Comparison of ENCODE assay signal across 8 cellular contexts in the genomic region with DNA sequence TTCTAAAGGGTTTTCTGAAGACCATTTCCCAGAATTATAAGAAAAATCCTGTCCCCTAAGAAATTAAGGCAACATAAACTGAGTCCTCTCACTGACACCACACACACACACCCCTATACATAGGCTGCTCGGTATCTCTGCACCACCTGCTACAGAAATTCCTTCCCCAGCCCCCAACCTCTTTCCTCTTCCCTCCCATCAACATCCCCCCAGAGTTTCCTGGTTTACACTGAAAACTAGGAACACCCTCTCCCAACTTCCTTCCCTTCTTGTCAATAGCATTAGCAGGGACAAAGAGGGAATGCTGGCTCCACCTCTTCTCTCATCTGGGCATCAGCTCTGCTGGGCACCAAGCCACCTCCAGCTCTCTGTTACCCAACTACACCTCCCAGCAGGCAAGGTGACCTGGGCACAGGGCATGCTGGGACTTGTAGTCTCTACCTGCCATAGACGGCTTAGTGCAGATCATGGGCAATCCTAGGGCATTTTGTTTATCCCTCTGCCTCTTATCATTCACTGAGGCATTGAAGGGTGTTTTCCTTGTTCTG. TPM values are rescaled to one million over a fixed set of nuclear protein-coding genes. Genes with fewer than 3 reads are reported as not detected.
DNase-seq lines count a peak whose midpoint lies in the region; ATAC-seq and TF ChIP-seq lines count a peak whose summit lies in the region.

No MANE protein-coding gene starts in this region.

- H3K4me3 Mint-ChIP-seq in activated T-cell treated with anti-CD3 and anti-CD28 coated beads, Interleukin-2, amount 50 U/mL, for 72 hours: peak overlapping the region in 1 of 2 donors; percentile 0
- H3K4me3 Mint-ChIP-seq in natural killer cell treated with Interleukin-12 subunit alpha and Interleukin-12 subunit beta and Interleukin-15 and Interleukin-18, amount 100 ng/mL, for 72 hours: no peak overlapping the region

- H3K9me3 ChIP-seq in fibroblast of lung (ENCODE audit: control insufficient read depth, insufficient read depth, low read depth, low read length) (no peaks in the 10 kb centered on the region), suprapubic skin (no peaks in the 10 kb centered on the region)

- H3K27me3 Mint-ChIP-seq in activated T-cell treated with anti-CD3 and anti-CD28 coated beads, Interleukin-2, amount 50 U/mL, for 72 hours (ENCODE audit: low read depth): no peaks in the 10 kb centered on the region
- H3K27me3 Mint-ChIP-seq in natural killer cell treated with Interleukin-12 subunit alpha and Interleukin-12 subunit beta and Interleukin-15 and Interleukin-18, amount 100 ng/mL, for 72 hours: peaks cover 0 to 6% of the 10 kb centered on the region in 2 donors

- H3K79me2 ChIP-seq in fibroblast of lung (ENCODE audit: control insufficient read depth, insufficient read depth, low read length): peaks cover 96% of the 10 kb centered on the region

- 13% methylated on average over 2 of the region's 2 CpGs for WGBS in suprapubic skin

- TF ChIP-seq CTCF in fibroblast of lung (conservative IDR thresholded peaks at IDR 0.05 in 1 of 2, IDR thresholded peaks at IDR 0.05 in 1 of 2; ENCODE audit: low read depth in 1 of 2, low read length in 2 of 2) (no peak), suprapubic skin (IDR thresholded peaks at IDR 0.05) (no peak)

- H2AFZ ChIP-seq in fibroblast of lung (ENCODE audit: low read length): no peak overlapping the region

- H3K4me2 ChIP-seq in fibroblast of lung (ENCODE audit: extremely low read depth, insufficient read depth, low read length): peak overlapping the region; percentile 38

- H3K27ac ChIP-seq in fibroblast of lung (ENCODE audit: insufficient read depth, low read length) (peak overlapping the region; percentile 35), suprapubic skin (peak overlapping the region; percentile 87)

- ATAC-seq in HG02798 (IDR thresholded peaks at IDR 0.05; ENCODE audit: poor library complexity, unreplicated experiment): peak; percentile 61
- ATAC-seq in activated T-cell treated with anti-CD3 and anti-CD28 coated beads, Interleukin-2, amount 50 U/mL, for 72 hours (replicated peaks in 1 of 2): peak; percentile 67 to 79
- ATAC-seq in natural killer cell treated with Interleukin-12 subunit alpha and Interleukin-12 subunit beta and Interleukin-15 and Interleukin-18, amount 100 ng/mL, for 72 hours: peak; percentile 69 to 76
- ATAC-seq in HG03095 (IDR thresholded peaks at IDR 0.05; ENCODE audit: unreplicated experiment): no peak

- H3K36me3 Mint-ChIP-seq in activated T-cell treated with anti-CD3 and anti-CD28 coated beads, Interleukin-2, amount 50 U/mL, for 72 hours (ENCODE audit: insufficient read depth in 2 of 2): no peaks in the 10 kb centered on the region
- H3K36me3 Mint-ChIP-seq in natural killer cell treated with Interleukin-12 subunit alpha and Interleukin-12 subunit beta and Interleukin-15 and Interleukin-18, amount 100 ng/mL, for 72 hours: no peaks in the 10 kb centered on the region

- H3K27ac Mint-ChIP-seq in activated T-cell treated with anti-CD3 and anti-CD28 coated beads, Interleukin-2, amount 50 U/mL, for 72 hours: no peak overlapping the region
- H3K27ac Mint-ChIP-seq in natural killer cell treated with Interleukin-12 subunit alpha and Interleukin-12 subunit beta and Interleukin-15 and Interleukin-18, amount 100 ng/mL, for 72 hours: peak overlapping the region; percentile 31 to 34

- H4K20me1 ChIP-seq in fibroblast of lung (ENCODE audit: control insufficient read depth, extremely low read depth, insufficient read depth, low read length): peaks cover 2% of the 10 kb centered on the region

- peaks cover 28% of the 10 kb centered on the region for H3K4me1 Mint-ChIP-seq in activated T-cell treated with anti-CD3 and anti-CD28 coated beads, Interleukin-2, amount 50 U/mL, for 72 hours (ENCODE audit: low read depth)
- H3K4me1 Mint-ChIP-seq in natural killer cell treated with Interleukin-12 subunit alpha and Interleukin-12 subunit beta and Interleukin-15 and Interleukin-18, amount 100 ng/mL, for 72 hours (ENCODE audit: low read depth in 2 of 2): peaks cover 5 to 14% of the 10 kb centered on the region in 2 donors

- peak; percentile 39 for DNase-seq in CD1c-positive myeloid dendritic cell (ENCODE audit: extremely low spot score)
- DNase-seq in NCI-H82 treated with DMSO at 0.1 percent for 48 hours (lab: John Stamatoyannopoulos, UW; ENCODE audit: unreplicated experiment): peak; percentile 71
- DNase-seq in activated T-cell treated with anti-CD3 and anti-CD28 coated beads, Interleukin-2, amount 50 U/mL, for 72 hours: peak; percentile 61 to 62
- peak; percentile 50 to 65 for DNase-seq in fibroblast of lung (ENCODE audit: low read depth in 2 of 2)
- no peak for DNase-seq in natural killer cell treated with Interleukin-12 subunit alpha and Interleukin-12 subunit beta and Interleukin-15 and Interleukin-18, amount 100 ng/mL, for 72 hours (ENCODE audit: low spot score)
- peak; percentile 90 to 93 for DNase-seq in suprapubic skin (ENCODE audit: low spot score in 2 of 2)

- H3K27me3 ChIP-seq in fibroblast of lung (ENCODE audit: control insufficient read depth, insufficient read depth, low read length) (no peaks in the 10 kb centered on the region), suprapubic skin (no peaks in the 10 kb centered on the region)

- H3K36me3 ChIP-seq in fibroblast of lung (ENCODE audit: control insufficient read depth, insufficient read depth, low read length) (peaks cover 27% of the 10 kb centered on the region), suprapubic skin (peaks cover 28% of the 10 kb centered on the region)

- no peak overlapping the region for H3K9ac ChIP-seq in fibroblast of lung (ENCODE audit: insufficient read depth, low read length)

- H3K4me1 ChIP-seq in fibroblast of lung (ENCODE audit: control insufficient read depth, extremely low read depth, insufficient read depth, low read length) (peaks cover 50% of the 10 kb centered on the region), suprapubic skin (peaks cover 83% of the 10 kb centered on the region)

- TF ChIP-seq EP300 in suprapubic skin (IDR thresholded peaks at IDR 0.05): no peak

- no peaks in the 10 kb centered on the region for H3K9me3 Mint-ChIP-seq in activated T-cell treated with anti-CD3 and anti-CD28 coated beads, Interleukin-2, amount 50 U/mL, for 72 hours
- no peaks in the 10 kb centered on the region for H3K9me3 Mint-ChIP-seq in natural killer cell treated with Interleukin-12 subunit alpha and Interleukin-12 subunit beta and Interleukin-15 and Interleukin-18, amount 100 ng/mL, for 72 hours

- no peak for TF ChIP-seq POLR2A in suprapubic skin (IDR thresholded peaks at IDR 0.05)

- no peak overlapping the region for H3K4me3 ChIP-seq in fibroblast of lung (replicated peaks in 1 of 4; ENCODE audit: control extremely low read depth in 1 of 4, insufficient read depth in 1 of 4, low read depth in 3 of 4, low read length in 4 of 4)
- no peak overlapping the region for H3K4me3 ChIP-seq in suprapubic skin

RNA-seq across cellular contexts. Expression of a gene that starts 15.7 kb away (rescaled TPM):
- total RNA-seq in activated T-cell treated with anti-CD3 and anti-CD28 coated beads, Interleukin-2, amount 50 U/mL, for 72 hours: 1 to 10 TPM; 2.4 to 4.3 TPM
- total RNA-seq in fibroblast of lung: 331 and 372 TPM in 2 replicates
- 432 and 490 TPM in 2 replicates for polyA plus RNA-seq in fibroblast of lung
- polyA plus RNA-seq in fibroblast of lung (2012): 709 and 835 TPM in 2 replicates
- 388 and 507 TPM in 2 replicates for polyA minus RNA-seq in fibroblast of lung (ENCODE audit: low replicate concordance)
- under 1 TPM in 1 of 2 donors, not detected in 1; 0.17 TPM for total RNA-seq in natural killer cell treated with Interleukin-12 subunit alpha and Interleukin-12 subunit beta and Interleukin-15 and Interleukin-18, amount 100 ng/mL, for 72 hours
- 100 to 1,000 TPM; 153 to 224 (median 182) TPM for total RNA-seq in suprapubic skin

RNA-seq across cellular contexts. Expression of a gene that starts 19.1 kb away (rescaled TPM):
- 100 to 1,000 TPM; 346 to 380 TPM for total RNA-seq in activated T-cell treated with anti-CD3 and anti-CD28 coated beads, Interleukin-2, amount 50 U/mL, for 72 hours
- total RNA-seq in fibroblast of lung (101 and 118 TPM in 2 replicates), suprapubic skin (100 to 1,000 TPM; 144 to 174 (median 152) TPM)
- polyA plus RNA-seq in fibroblast of lung: 60.6 and 75.0 TPM in 2 replicates
- polyA plus RNA-seq in fibroblast of lung (2012): 60.3 and 76.1 TPM in 2 replicates
- polyA minus RNA-seq in fibroblast of lung (ENCODE audit: low replicate concordance): 110 and 157 TPM in 2 replicates
- 100 to 1,000 TPM; 171 to 344 TPM for total RNA-seq in natural killer cell treated with Interleukin-12 subunit alpha and Interleukin-12 subunit beta and Interleukin-15 and Interleukin-18, amount 100 ng/mL, for 72 hours

RNA-seq across cellular contexts. Expression of a gene that starts 51.3 kb away (rescaled TPM):
- total RNA-seq in activated T-cell treated with anti-CD3 and anti-CD28 coated beads, Interleukin-2, amount 50 U/mL, for 72 hours: 10 to 100 TPM; 22.1 TPM
- 35.7 and 65.7 TPM in 2 replicates for total RNA-seq in fibroblast of lung
- polyA plus RNA-seq in fibroblast of lung: 26.7 and 42.7 TPM in 2 replicates
- 23.8 and 28.2 TPM in 2 replicates for polyA plus RNA-seq in fibroblast of lung (2012)
- 273 and 274 TPM in 2 replicates for polyA minus RNA-seq in fibroblast of lung (ENCODE audit: low replicate concordance)
- 10 to 100 TPM in 1 of 2 donors, 1 to 10 TPM in 1; 6.7 to 13.9 TPM for total RNA-seq in natural killer cell treated with Interleukin-12 subunit alpha and Interleukin-12 subunit beta and Interleukin-15 and Interleukin-18, amount 100 ng/mL, for 72 hours
- total RNA-seq in suprapubic skin: 100 to 1,000 TPM; 102 to 194 (median 142) TPM

Comparison
In these comparisons a context has a peak if more than half of its experiments do, and no peak if none do; other contexts are left out.
1. RNA of a gene that starts 15.7 kb away (total RNA-seq): 331 to 372 TPM in fibroblast of lung and 153 to 224 TPM in suprapubic skin; 2.4 to 4.3 TPM in activated T-cell treated with anti-CD3 and anti-CD28 coated beads, Interleukin-2, amount 50 U/mL, for 72 hours and 0.17 TPM in natural killer cell treated with Interleukin-12 subunit alpha and Interleukin-12 subunit beta and Interleukin-15 and Interleukin-18, amount 100 ng/mL, for 72 hours; every median in the first group is over 10 times any median in the second.